ENCODE assay signal across 8 cellular contexts in the genomic region with DNA sequence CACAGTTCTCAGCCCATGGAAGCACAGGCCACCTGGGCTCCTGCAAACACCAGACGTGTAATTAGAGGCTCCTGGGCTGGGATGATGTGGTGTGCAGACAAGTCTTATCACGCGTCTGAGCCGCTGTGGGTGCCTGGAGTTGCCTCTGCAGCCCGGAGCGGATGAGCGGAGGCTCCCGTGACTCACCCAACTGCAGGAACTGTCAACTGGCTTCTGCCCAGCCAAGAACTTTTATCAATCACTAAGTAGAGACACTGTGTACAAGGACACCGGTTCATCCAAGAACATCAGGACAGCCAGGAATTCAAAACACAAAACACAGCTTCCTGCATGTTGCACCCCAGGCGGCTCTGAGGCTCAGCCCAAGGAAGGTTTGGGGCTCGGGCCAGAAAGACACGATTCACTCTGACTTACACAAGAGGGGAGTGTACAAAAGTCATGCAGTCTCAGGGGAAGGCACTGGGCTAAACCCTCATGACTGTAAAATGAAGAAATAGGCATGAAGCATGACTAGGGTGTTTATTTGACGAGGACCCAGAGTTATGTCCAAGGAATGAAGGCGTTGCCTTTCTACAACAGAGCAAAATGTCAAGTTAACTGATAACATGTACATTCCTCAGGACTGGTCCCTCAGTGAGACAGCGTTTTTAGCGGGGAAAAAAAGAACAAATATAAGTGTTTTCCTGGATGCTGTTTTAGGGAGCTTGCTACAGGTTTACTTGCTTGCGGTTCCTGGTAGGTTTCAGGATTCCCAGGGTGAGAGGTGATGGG. TPM values are rescaled to one million over a fixed set of nuclear protein-coding genes. Genes with fewer than 3 reads are reported as not detected.
DNase-seq lines count a peak whose midpoint lies in the region; ATAC-seq and TF ChIP-seq lines count a peak whose summit lies in the region.

No MANE protein-coding gene starts in this region.

- peaks cover 35% of the 10 kb centered on the region for H3K4me1 ChIP-seq in testis

- TF ChIP-seq POLR2A in testis (IDR thresholded peaks at IDR 0.05): no peak

- no peaks in the 10 kb centered on the region for H3K9me3 ChIP-seq in testis

- H3K27me3 ChIP-seq in testis: no peaks in the 10 kb centered on the region

- intact Hi-C loops in testis (cut with DNase I; ENCODE audit: low total_unique reads): no loop called here

- WGBS in testis, 2 donors: 33 to 36% methylated on average over 10 to 17 of the region's 17 CpGs

- no peaks in the 10 kb centered on the region for H3K36me3 ChIP-seq in testis (ENCODE audit: low read depth, missing control alignments)

- no peak for ATAC-seq in HG02798 (IDR thresholded peaks at IDR 0.05; ENCODE audit: poor library complexity, unreplicated experiment)

- peak overlapping the region; percentile 35 for H3K27ac ChIP-seq in angular gyrus (ENCODE audit: low read depth, low read length)
- peak overlapping the region; percentile 76 to 91 for H3K27ac ChIP-seq in testis

- TF ChIP-seq CTCF in testis (IDR thresholded peaks at IDR 0.05): no peak

- DNase-seq in CD1c-positive myeloid dendritic cell (ENCODE audit: extremely low spot score): peak; percentile 45
- DNase-seq in NCI-H146 (lab: John Stamatoyannopoulos, UW): peak; percentile 87
- peak; percentile 68 for DNase-seq in kidney glomerular epithelial cell (lab: John Stamatoyannopoulos, UW)
- DNase-seq in testis: peak; percentile 92
- DNase-seq in NCI-H2029 (lab: John Stamatoyannopoulos, UW): no peak
- DNase-seq in occipital lobe (lab: John Stamatoyannopoulos, UW): no peak

- no peak overlapping the region for H3K4me3 ChIP-seq in testis

RNA-seq across cellular contexts. Expression of gene ERRFI1, which starts 21.1 kb away (rescaled TPM):
- total RNA-seq in testis: 10 to 100 TPM; 43.3 to 47.9 TPM
- 27.3 TPM for polyA plus RNA-seq in testis (ENCODE audit: insufficient read depth, low read depth, low replicate concordance)
- total RNA-seq in occipital lobe: 19.7 TPM

RNA-seq across cellular contexts. Expression of gene PARK7, which starts 43.5 kb away (rescaled TPM):
- total RNA-seq in testis: 100 to 1,000 TPM; 110 to 129 TPM
- 281 TPM for polyA plus RNA-seq in testis (ENCODE audit: insufficient read depth, low read depth, low replicate concordance)
- total RNA-seq in occipital lobe: 112 TPM

Comparison
In these comparisons a context has a peak if more than half of its experiments do, and no peak if none do; other contexts are left out.
1. DNase-seq: peak in CD1c-positive myeloid dendritic cell (single experiment), NCI-H146 (single experiment), kidney glomerular epithelial cell (single experiment) and testis (single experiment); none in NCI-H2029 (single experiment) and occipital lobe (single experiment).